ENCODE assay signal across 15 cellular contexts in the genomic region with DNA sequence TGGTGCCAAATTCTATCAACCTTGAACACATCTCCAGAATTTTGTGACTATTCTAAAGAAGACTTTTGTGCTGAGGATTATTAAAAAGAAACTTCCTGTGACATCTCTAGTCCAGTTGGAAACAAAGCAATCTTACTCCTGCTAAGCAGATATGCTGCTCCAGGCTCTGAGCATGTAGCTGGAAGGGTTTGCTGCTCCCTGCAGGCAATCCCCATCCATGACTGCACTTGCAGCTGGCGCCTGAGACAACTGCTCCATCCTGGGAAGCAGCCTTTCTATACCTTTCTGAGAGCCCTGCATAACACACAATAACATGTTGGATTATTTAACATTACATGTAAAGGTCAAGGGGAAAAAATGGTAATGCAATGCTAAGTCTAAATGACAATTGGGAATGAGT.
A peak's percentile ranks its signal among the peaks of the same experiment; 100 is the strongest.
DNase-seq lines count a peak whose midpoint lies in the region; FAIRE-seq and TF ChIP-seq lines count a peak whose summit lies in the region.
"Had no signal": no experiment of that assay in that cellular context is flagged by ENCODE, and none has a peak within 500 bp of the region (broad histone marks: within the 10 kb centered on the region; RNA-seq: fewer than 3 reads in every experiment).

No MANE protein-coding gene starts in this region.

- H3K9me3 ChIP-seq in AG04450 (ENCODE audit: control insufficient read depth, insufficient read depth, low read length): no peaks in the 10 kb centered on the region
- H3K9me3 ChIP-seq in keratinocyte (ENCODE audit: control insufficient read depth, low read depth, low read length): no peaks in the 10 kb centered on the region
- H3K9me3 ChIP-seq: lower lobe of right lung, psoas muscle, testis had no signal

- DNase-seq in AG04450 (ENCODE audit: low read depth, low spot score) (no peak), HCEC 1CT (peak; percentile 9), brain microvascular endothelial cell (peak; percentile 17), keratinocyte (ENCODE audit: low read depth, low spot score) (no peak), NCI-H748 (lab: John Stamatoyannopoulos, UW; ENCODE audit: unreplicated experiment) (no peak), KG1 (lab: John Stamatoyannopoulos, UW) (no peak), NCI-H2227 treated with DMSO at 0.1 percent for 48 hours (lab: John Stamatoyannopoulos, UW) (no peak)
- DNase-seq in NK-92 treated with Interleukin-12 subunit alpha and Interleukin-12 subunit beta, amount 100 ng/mL, for 24 hours (lab: John Stamatoyannopoulos, UW): no peak
- DNase-seq: anterior cingulate cortex; CD4-positive, alpha-beta T cell; lower lobe of right lung; psoas muscle; T-helper 17 cell; testis had no signal

- H4K20me1 ChIP-seq in keratinocyte (ENCODE audit: control insufficient read depth, extremely low read depth, insufficient read depth, low read length): no peaks in the 10 kb centered on the region

- CTCF ChIA-PET in AG04450 (lab: Charles Lee): no interaction called here

- H3K36me3 ChIP-seq in brain microvascular endothelial cell (replicated peaks): no peaks in the 10 kb centered on the region
- no peaks in the 10 kb centered on the region for H3K36me3 ChIP-seq in keratinocyte (ENCODE audit: control insufficient read depth in 2 of 2, extremely low read depth in 1 of 2, insufficient read depth in 2 of 2, low read length in 2 of 2)
- H3K36me3 ChIP-seq: lower lobe of right lung had no signal

- dilution Hi-C loops in keratinocyte (cut with MboI; ENCODE audit: extremely low pct_ligation_motif_present, low sequenced_read_pairs): no loop called here

- no peak overlapping the region for H3K9ac ChIP-seq in keratinocyte (ENCODE audit: control insufficient read depth, extremely low read depth, insufficient read depth, low read length)

- H3K79me2 ChIP-seq in keratinocyte (ENCODE audit: control insufficient read depth, insufficient read depth, low read length): no peaks in the 10 kb centered on the region

- H3K4me2 ChIP-seq in keratinocyte (ENCODE audit: control insufficient read depth, extremely low read depth, insufficient read depth, low read depth, low read length): no peak overlapping the region

- no peaks in the 10 kb centered on the region for H3K9me1 ChIP-seq in keratinocyte (ENCODE audit: control insufficient read depth, extremely low read depth, insufficient read depth, low read length)

- in situ Hi-C loops in brain microvascular endothelial cell (cut with HindIII; ENCODE audit: low pct_ligation_motif_present, low sequenced_read_pairs): no loop called here

- POLR2A ChIA-PET in AG04450 (lab: Yijun Ruan, JAX): no interaction called here

- peaks cover 9% of the 10 kb centered on the region for H3K27me3 ChIP-seq in AG04450 (ENCODE audit: control insufficient read depth, insufficient read depth, low read length)
- no peaks in the 10 kb centered on the region for H3K27me3 ChIP-seq in brain microvascular endothelial cell (replicated peaks)
- no peaks in the 10 kb centered on the region for H3K27me3 ChIP-seq in keratinocyte (ENCODE audit: control insufficient read depth, extremely low read depth, insufficient read depth, low read length)
- H3K27me3 ChIP-seq: testis had no signal

- FAIRE-seq in keratinocyte (lab: Jason Lieb, UNC): no peak

- TF ChIP-seq CTCF in AG04450 (IDR thresholded peaks at IDR 0.05; ENCODE audit: low read depth, low read length) (peak; percentile 42), brain microvascular endothelial cell (IDR thresholded peaks at IDR 0.05; ENCODE audit: low read depth, low read length, missing control alignments) (peak; percentile 72), keratinocyte (optimal IDR thresholded peaks at IDR 0.05 in 1 of 3, IDR thresholded peaks at IDR 0.05 in 1 of 3, conservative IDR thresholded peaks at IDR 0.05 in 1 of 3; ENCODE audit: extremely low read depth in 1 of 3, insufficient read depth in 2 of 3, low read length in 3 of 3) (peak in 2 of 3 experiments; percentile 40 to 53)

- H3K27ac ChIP-seq in AG04450 (ENCODE audit: low read depth, low read length) (no peak overlapping the region), brain microvascular endothelial cell (no peak overlapping the region), keratinocyte (ENCODE audit: control insufficient read depth, insufficient read depth, low read length) (no peak overlapping the region)
- H3K27ac ChIP-seq: HL-60, lower lobe of right lung, psoas muscle, testis had no signal

- H3K4me3 ChIP-seq in AG04450 (ENCODE audit: low read depth, low read length): no peak overlapping the region
- no peak overlapping the region for H3K4me3 ChIP-seq in brain microvascular endothelial cell (ENCODE audit: low read depth, low read length)
- H3K4me3 ChIP-seq in keratinocyte (ENCODE audit: control insufficient read depth in 2 of 3, extremely low read depth in 1 of 3, insufficient read depth in 2 of 3, low read depth in 1 of 3, low read length in 3 of 3): no peak overlapping the region
- H3K4me3 ChIP-seq: lower lobe of right lung, psoas muscle, testis had no signal

- no peaks in the 10 kb centered on the region for H3K4me1 ChIP-seq in keratinocyte (ENCODE audit: control insufficient read depth, extremely low read depth, insufficient read depth, low read length)
- H3K4me1 ChIP-seq: lower lobe of right lung, psoas muscle, testis had no signal

- no peak overlapping the region for H2AFZ ChIP-seq in keratinocyte (ENCODE audit: control insufficient read depth, low read length)

Comparison
In these comparisons a context has a peak if more than half of its experiments do, and no peak if none do; other contexts are left out.
1. DNase-seq: peak in HCEC 1CT (single experiment) and brain microvascular endothelial cell (single experiment); none in AG04450 (single experiment), keratinocyte (single experiment), NCI-H748 (single experiment), KG1 (single experiment), NCI-H2227 treated with DMSO at 0.1 percent for 48 hours (single experiment) and NK-92 treated with Interleukin-12 subunit alpha and Interleukin-12 subunit beta, amount 100 ng/mL, for 24 hours (single experiment).
2. Peak in every context shown above with its lines, with median percentiles within 50 percentile points of each other: CTCF ChIP-seq.